Comparison of ENCODE assay signal across 9 cellular contexts in the genomic region with DNA sequence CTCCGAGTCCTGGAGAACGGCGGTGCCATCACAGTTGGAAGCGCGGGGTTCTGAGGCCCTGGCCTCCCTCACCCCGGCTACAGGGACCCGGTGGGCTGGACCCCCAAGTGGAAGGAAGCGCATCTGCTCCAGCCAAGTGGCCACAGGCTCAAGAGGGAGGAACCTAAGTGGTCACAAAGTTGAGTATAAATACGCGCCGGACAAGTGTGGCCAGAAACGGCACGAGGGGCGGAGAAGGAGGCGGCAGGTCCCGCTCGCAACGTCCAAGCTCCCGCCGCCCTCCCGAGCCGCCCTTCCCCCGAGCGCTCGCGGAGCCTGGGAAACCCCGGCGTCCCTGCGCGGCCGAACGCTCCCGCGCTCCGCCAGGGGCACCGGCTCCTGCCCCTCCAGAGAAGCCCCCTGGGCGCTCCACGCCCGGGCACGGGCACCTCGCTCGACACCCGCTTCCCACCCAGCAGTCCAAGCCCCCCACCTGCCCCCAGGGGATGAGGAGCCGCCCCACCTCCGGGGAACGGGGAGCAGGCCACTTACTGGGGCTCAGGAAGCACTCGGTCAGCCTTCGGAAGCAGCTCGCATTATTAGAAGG. TPM values are rescaled to one million over a fixed set of nuclear protein-coding genes. Genes with fewer than 3 reads are reported as not detected.
DNase-seq lines count a peak whose midpoint lies in the region; ATAC-seq and TF ChIP-seq lines count a peak whose summit lies in the region.
"Had no signal": no experiment of that assay in that cellular context is flagged by ENCODE, and none has a peak within 500 bp of the region (broad histone marks: within the 10 kb centered on the region; RNA-seq: fewer than 3 reads in every experiment).

No MANE protein-coding gene starts in this region.

- TF ChIP-seq RAD21 in IMR-90 (IDR thresholded peaks at IDR 0.05; ENCODE audit: low read length) = no peak

- H3K18ac ChIP-seq in IMR-90 (ENCODE audit: low read depth, low read length) = 0 out of 2 replicates have a peak overlapping the region, but pooled peaks have one; percentile 32
- peak overlapping the region; percentile 99 for H3K18ac ChIP-seq in neuronal stem cell (ENCODE audit: low read length)

- H3K4me2 ChIP-seq in IMR-90 (ENCODE audit: low read depth, low read length) (peak overlapping the region; percentile 88), neuronal stem cell (ENCODE audit: insufficient read depth, low read length, poor library complexity, severe bottlenecking) (peak overlapping the region; percentile 86)

- no peaks in the 10 kb centered on the region for H3K9me3 Mint-ChIP-seq in activated naive CD4-positive, alpha-beta T cell treated with anti-CD3 and anti-CD28 coated beads, Interleukin-2, amount 50 U/mL, for 72 hours

- POLR2A ChIA-PET in IMR-90 (lab: Charles Lee; ENCODE audit: unreplicated experiment) = no interaction called here

- DNase-seq in IMR-90 (peak; percentile 19), fibroblast of pulmonary artery (ENCODE audit: low read depth) (peak; percentile 53), neuronal stem cell (ENCODE audit: low spot score) (no peak), cerebellum (ENCODE audit: low spot score) (no peak), left lobe of liver (ENCODE audit: low spot score) (no peak)
- DNase-seq in activated naive CD4-positive, alpha-beta T cell treated with anti-CD3 and anti-CD28 coated beads, Interleukin-2, amount 50 U/mL, for 72 hours (ENCODE audit: low spot score in 2 of 2) = no peak
- DNase-seq: KG1 had no signal

- ATAC-seq in IMR-90 (ENCODE audit: low read depth) (peak; percentile 1; the same call in 1 of the 2 replicates), left lobe of liver (no peak), GM21619 (IDR thresholded peaks at IDR 0.05; ENCODE audit: unreplicated experiment) (no peak)
- no peak for ATAC-seq in activated naive CD4-positive, alpha-beta T cell treated with anti-CD3 and anti-CD28 coated beads, Interleukin-2, amount 50 U/mL, for 72 hours

- no peak for TF ChIP-seq POLR2A in IMR-90 (IDR thresholded peaks at IDR 0.05; ENCODE audit: low read depth, low read length)

- 0% methylated on average over 29 of the region's 49 CpGs; no CpG with 5 or more reads in 1 of the 2 experiments for WGBS in IMR-90 (ENCODE audit: extremely low coverage in 2 of 2, insufficient read length in 1 of 2), 2 experiments
- no CpG with 5 or more reads among the region's 49 CpGs for WGBS in neuronal stem cell (ENCODE audit: extremely low coverage in 2 of 2, insufficient read length in 2 of 2, insufficient replicate concordance in 1 of 2), 2 donors

- H3K9me1 ChIP-seq in IMR-90 (ENCODE audit: insufficient read depth, low read length) = peaks cover 5% of the 10 kb centered on the region; the same call in 1 of the 2 replicates

- H3K79me1 ChIP-seq in IMR-90 (ENCODE audit: low read depth in 1 of 2, low read length in 2 of 2) (peaks cover 7 to 30% of the 10 kb centered on the region in 2 experiments; a peak in 2 of 4 replicates), neuronal stem cell (ENCODE audit: low read depth, low read length) (peaks cover 6% of the 10 kb centered on the region)

- H2AK5ac ChIP-seq in IMR-90 (ENCODE audit: low read depth, low read length) = no peak overlapping the region; the same call in 1 of the 2 replicates
- peak overlapping the region; percentile 95 for H2AK5ac ChIP-seq in neuronal stem cell (ENCODE audit: low read depth, low read length)

- H3K4me1 ChIP-seq in ACC112 (ENCODE audit: control insufficient read depth, insufficient read depth, low read length, unreplicated experiment) (no peaks in the 10 kb centered on the region), IMR-90 (ENCODE audit: control insufficient read depth, insufficient read depth, low read length) (peaks cover 11% of the 10 kb centered on the region), neuronal stem cell (ENCODE audit: control insufficient read depth in 2 of 2, insufficient read depth in 1 of 2, low read depth in 1 of 2, low read length in 2 of 2) (peaks cover 16 to 30% of the 10 kb centered on the region in 2 donors)

- H2BK12ac ChIP-seq in neuronal stem cell (ENCODE audit: low read length) = peak overlapping the region; percentile 75

- peak overlapping the region; percentile 62 for H2BK5ac ChIP-seq in IMR-90 (ENCODE audit: low read depth, low read length, poor library complexity, severe bottlenecking)
- peak overlapping the region; percentile 87 for H2BK5ac ChIP-seq in neuronal stem cell (ENCODE audit: low read length)

- peak overlapping the region; percentile 81 for H2AFZ ChIP-seq in ACC112 (ENCODE audit: low read length, unreplicated experiment)
- peak overlapping the region; percentile 89 for H2AFZ ChIP-seq in IMR-90 (replicated peaks; ENCODE audit: low read length, poor library complexity)
- H2AFZ ChIP-seq in neuronal stem cell (ENCODE audit: low read length) = peak overlapping the region; percentile 90

- H4K20me1 ChIP-seq in IMR-90 (ENCODE audit: insufficient read depth, low read length) = peaks cover 20% of the 10 kb centered on the region

- H3K14ac ChIP-seq in IMR-90 (replicated peaks; ENCODE audit: low read depth, low read length) (no peak overlapping the region), neuronal stem cell (ENCODE audit: low read length) (no peak overlapping the region)

- peak overlapping the region in 1 of 2 experiments; percentile 13; a peak in 1 of 4 replicates for H4K8ac ChIP-seq in IMR-90 (ENCODE audit: low read depth in 2 of 2, low read length in 2 of 2)
- H4K8ac ChIP-seq in neuronal stem cell (ENCODE audit: low read depth, low read length) = no peak overlapping the region

- no peak overlapping the region for H3K56ac ChIP-seq in IMR-90 (ENCODE audit: extremely low read depth, insufficient read depth, low read length)

- TF ChIP-seq CTCF in IMR-90 (conservative IDR thresholded peaks at IDR 0.05; ENCODE audit: low read depth, low read length) (no peak), fibroblast of pulmonary artery (IDR thresholded peaks at IDR 0.05; ENCODE audit: low read length, missing control alignments) (no peak)

- H3K36me3 ChIP-seq in ACC112 (ENCODE audit: insufficient read depth, low read length) (no peaks in the 10 kb centered on the region), IMR-90 (ENCODE audit: control insufficient read depth, insufficient read depth, low read length) (no peaks in the 10 kb centered on the region), neuronal stem cell (replicated peaks in 1 of 2; ENCODE audit: control insufficient read depth in 2 of 2, insufficient read depth in 2 of 2, low read length in 2 of 2) (peaks cover 0 to 30% of the 10 kb centered on the region in 2 donors)

- no peaks in the 10 kb centered on the region for H3K9me3 ChIP-seq in IMR-90 (ENCODE audit: control insufficient read depth, insufficient read depth, low read length)
- no peaks in the 10 kb centered on the region for H3K9me3 ChIP-seq in neuronal stem cell (replicated peaks in 1 of 2; ENCODE audit: control insufficient read depth in 2 of 2, insufficient read depth in 1 of 2, low read depth in 1 of 2, low read length in 2 of 2)

- no peak overlapping the region for H2BK20ac ChIP-seq in IMR-90 (ENCODE audit: low read depth, low read length)

- peak overlapping the region; percentile 85 for H2AK9ac ChIP-seq in IMR-90 (replicated peaks; ENCODE audit: low read depth, low read length, poor library complexity)

- H3K4ac ChIP-seq in IMR-90 (ENCODE audit: low read depth, low read length) (peak overlapping the region; percentile 15), neuronal stem cell (ENCODE audit: low read length) (no peak overlapping the region)

- H3K27ac Mint-ChIP-seq in activated naive CD4-positive, alpha-beta T cell treated with anti-CD3 and anti-CD28 coated beads, Interleukin-2, amount 50 U/mL, for 72 hours = no peak overlapping the region

- H2BK15ac ChIP-seq in IMR-90 (ENCODE audit: low read depth, low read length) (no peak overlapping the region), neuronal stem cell (ENCODE audit: low read length) (peak overlapping the region; percentile 84)

- H4K5ac ChIP-seq in IMR-90 (ENCODE audit: low read depth, low read length) = no peak overlapping the region

- peaks cover 73% of the 10 kb centered on the region for H3K27me3 ChIP-seq in ACC112 (ENCODE audit: insufficient read depth, low read length)
- H3K27me3 ChIP-seq in IMR-90 (ENCODE audit: control insufficient read depth, insufficient read depth, low read length) = peaks cover 3% of the 10 kb centered on the region
- peaks cover 0 to 19% (median 3%) of the 10 kb centered on the region in 3 experiments for H3K27me3 ChIP-seq in neuronal stem cell (ENCODE audit: control insufficient read depth in 3 of 3, insufficient read depth in 3 of 3, low read depth in 1 of 3, low read length in 3 of 3)

- H3K9ac ChIP-seq in IMR-90 (ENCODE audit: low read depth, low read length) = peak overlapping the region; percentile 79
- H3K9ac ChIP-seq in neuronal stem cell (ENCODE audit: low read depth, low read length, poor library complexity) = peak overlapping the region; percentile 96

- H2BK120ac ChIP-seq in IMR-90 (ENCODE audit: low read depth, low read length) = no peak overlapping the region
- no peak overlapping the region for H2BK120ac ChIP-seq in neuronal stem cell (ENCODE audit: low read depth, low read length)

- H3K4me3 ChIP-seq in ACC112 (ENCODE audit: low read depth, low read length) = peak overlapping the region; percentile 85
- peak overlapping the region; percentile 75 for H3K4me3 ChIP-seq in IMR-90 (ENCODE audit: insufficient read depth, low read depth, low read length)
- H3K4me3 ChIP-seq in fibroblast of pulmonary artery (replicated peaks; ENCODE audit: low read depth, low read length) = peak overlapping the region; percentile 86
- peak overlapping the region; percentile 84 to 98 for H3K4me3 ChIP-seq in neuronal stem cell (ENCODE audit: low read length in 2 of 2)

- H3K27ac ChIP-seq in ACC112 (ENCODE audit: low read depth, low read length) = no peak overlapping the region
- H3K27ac ChIP-seq in IMR-90 (ENCODE audit: insufficient read depth, low read length) = peak overlapping the region; percentile 82
- H3K27ac ChIP-seq in neuronal stem cell (replicated peaks; ENCODE audit: low read length) = peak overlapping the region; percentile 75

- intact Hi-C loops in IMR-90 (cut with micrococcal nuclease) = loop anchor here (2.0 to 10.0 kb wide), 4 partner anchors 25 to 443 kb away; no protein-coding TSS in a partner anchor

- no TSS peak for BruUV-seq in IMR-90 (replicated peaks; lab: Mats Ljungman, UMichigan)

- peaks cover 4% of the 10 kb centered on the region for H3K79me2 ChIP-seq in ACC112 (ENCODE audit: control insufficient read depth, insufficient read depth, low read length, unreplicated experiment)

- peaks cover 0 to 6% of the 10 kb centered on the region in 2 donors for H3K36me3 Mint-ChIP-seq in activated naive CD4-positive, alpha-beta T cell treated with anti-CD3 and anti-CD28 coated beads, Interleukin-2, amount 50 U/mL, for 72 hours

- peak overlapping the region; percentile 52; the same call in 1 of the 2 replicates for H3K23ac ChIP-seq in IMR-90 (ENCODE audit: low read depth, low read length)
- no peak overlapping the region for H3K23ac ChIP-seq in neuronal stem cell (ENCODE audit: low read depth, low read length, poor library complexity)

- CTCF ChIA-PET in IMR-90 (lab: Yijun Ruan, JAX) = no interaction called here

- H4K91ac ChIP-seq in IMR-90 (ENCODE audit: insufficient read depth, low read depth, low read length) = 0 out of 2 replicates have a peak overlapping the region, but pooled peaks have one; percentile 15
- H4K91ac ChIP-seq in neuronal stem cell (ENCODE audit: low read depth, low read length, poor library complexity) = peak overlapping the region; percentile 31

- in situ Hi-C loops in IMR-90 (cut with MboI; ENCODE audit: low sequenced_read_pairs) = no loop called here

- dilution Hi-C loops in IMR-90 (cut with HindIII; ENCODE audit: low sequenced_read_pairs, unreplicated experiment) = no loop called here

RNA-seq across cellular contexts. Expression of a gene that starts 1.5 kb away (rescaled TPM):
- total RNA-seq in IMR-90 (2012; rRNA removed) = 12.4 and 15.8 TPM in 2 replicates
- 3.4 and 3.9 TPM in 2 replicates for polyA plus RNA-seq in IMR-90 (2012; rRNA removed)
- polyA plus RNA-seq in IMR-90 (2012; cell fraction: cytosol; rRNA removed) = 2.7 and 3.3 TPM in 2 replicates
- polyA plus RNA-seq in IMR-90 (2012; cell fraction: nucleus; rRNA removed; ENCODE audit: low replicate concordance) = 6.8 and 27.2 TPM in 2 replicates
- polyA plus RNA-seq in neuronal stem cell (2013, experiment 1 of 2) = 9.7 TPM
- polyA plus RNA-seq in neuronal stem cell (2013, experiment 2 of 2) = 9.7 TPM
- 41.5 TPM for total RNA-seq in cerebellum
- 0.45 TPM for total RNA-seq in left lobe of liver
- not detected for total RNA-seq in activated naive CD4-positive, alpha-beta T cell treated with anti-CD3 and anti-CD28 coated beads, Interleukin-2, amount 50 U/mL, for 72 hours

Comparison
In these comparisons a context has a peak if more than half of its experiments do, and no peak if none do; other contexts are left out.
1. DNase-seq: peak in IMR-90 (single experiment) and fibroblast of pulmonary artery (single experiment); none in neuronal stem cell (single experiment), cerebellum (single experiment), left lobe of liver (single experiment) and activated naive CD4-positive, alpha-beta T cell treated with anti-CD3 and anti-CD28 coated beads, Interleukin-2, amount 50 U/mL, for 72 hours (0 of 2).
2. Peak in every context shown above with its lines, with median percentiles within 50 percentile points of each other: H2AFZ ChIP-seq and H3K4me3 ChIP-seq.